In the genomic region with DNA sequence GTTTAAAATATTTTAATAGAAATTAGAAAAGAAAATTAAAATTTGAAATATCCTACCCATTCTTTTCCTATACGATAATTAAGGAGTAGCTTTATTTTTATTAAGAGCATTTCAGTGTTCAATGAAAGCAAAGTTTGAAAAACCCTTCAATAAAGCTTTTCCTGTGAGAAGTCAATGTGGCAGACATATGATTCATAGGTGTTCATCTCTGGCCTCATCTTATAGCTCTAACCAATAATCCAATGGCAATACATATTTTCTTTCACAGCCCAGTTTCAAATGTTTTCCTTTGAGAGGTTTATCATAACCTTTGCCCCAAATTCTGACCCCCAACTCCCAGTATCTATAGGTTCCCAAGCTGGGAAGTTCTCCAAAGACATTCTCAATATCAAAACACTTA, we compare ENCODE assay signal across 26 cellular contexts. TPM values are rescaled to one million over a fixed set of nuclear protein-coding genes. Genes with fewer than 3 reads are reported as not detected.
DNase-seq lines count a peak whose midpoint lies in the region; ATAC-seq and TF ChIP-seq lines count a peak whose summit lies in the region.
"Had no signal": no experiment of that assay in that cellular context is flagged by ENCODE, and none has a peak within 500 bp of the region (broad histone marks: within the 10 kb centered on the region; RNA-seq: fewer than 3 reads in every experiment).

No MANE protein-coding gene starts in this region.

- no peaks in the 10 kb centered on the region for H3K9me2 ChIP-seq in OCI-LY7 (ENCODE audit: insufficient read depth, low read length)

- H3K27me3 Mint-ChIP-seq in activated T-cell treated with anti-CD3 and anti-CD28 coated beads, Interleukin-2, amount 50 U/mL, for 4 hours (ENCODE audit: low read depth), result no peaks in the 10 kb centered on the region
- H3K27me3 Mint-ChIP-seq in activated T-helper 1 cell treated with anti-CD3 and anti-CD28 coated beads, Interleukin-12 subunit alpha, Interleukin-12 subunit beta, Interleukin-2, Interleukin-4 antibody, amounts not matched to agents 30 ng/mL and 10 ng/mL and 1 ng/mL, durations not matched to agents 14 hours and 24 hours and 36 hours (ENCODE audit: insufficient read depth), result no peaks in the 10 kb centered on the region
- H3K27me3 Mint-ChIP-seq in central memory CD8-positive, alpha-beta T cell, result no peaks in the 10 kb centered on the region
- H3K27me3 Mint-ChIP-seq: CD4-positive, alpha-beta memory T cell had no signal

- peaks cover under 1% of the 10 kb centered on the region for H3K4me1 ChIP-seq in OCI-LY7 (ENCODE audit: insufficient read depth, low read length, poor library complexity, severe bottlenecking)

- CTCF ChIA-PET in OCI-LY7 (lab: Charles Lee; ENCODE audit: unreplicated experiment), result no interaction called here

- H3K9me3 Mint-ChIP-seq in activated T-cell treated with anti-CD3 and anti-CD28 coated beads, Interleukin-2, amount 50 U/mL, for 4 hours, result peaks cover 7% of the 10 kb centered on the region
- no peaks in the 10 kb centered on the region for H3K9me3 Mint-ChIP-seq in activated T-helper 1 cell treated with anti-CD3 and anti-CD28 coated beads, Interleukin-12 subunit alpha, Interleukin-12 subunit beta, Interleukin-2, Interleukin-4 antibody, amounts not matched to agents 30 ng/mL and 10 ng/mL and 1 ng/mL, durations not matched to agents 14 hours and 24 hours and 36 hours
- no peaks in the 10 kb centered on the region for H3K9me3 Mint-ChIP-seq in central memory CD8-positive, alpha-beta T cell
- H3K9me3 Mint-ChIP-seq in stimulated activated effector memory CD8-positive, alpha-beta T cell treated with anti-CD3 and anti-CD28 coated beads, Interleukin-12 subunit alpha, Interleukin-12 subunit beta, amount 100 ng/mL, for 72 hours, result no peaks in the 10 kb centered on the region
- H3K9me3 Mint-ChIP-seq: H9 had no signal

- no peak overlapping the region for H3K4me3 Mint-ChIP-seq in activated T-cell treated with anti-CD3 and anti-CD28 coated beads, Interleukin-2, amount 50 U/mL, for 4 hours
- H3K4me3 Mint-ChIP-seq in activated T-helper 1 cell treated with anti-CD3 and anti-CD28 coated beads, Interleukin-12 subunit alpha, Interleukin-12 subunit beta, Interleukin-2, Interleukin-4 antibody, amounts not matched to agents 30 ng/mL and 10 ng/mL and 1 ng/mL, durations not matched to agents 14 hours and 24 hours and 36 hours, result no peak overlapping the region
- H3K4me3 Mint-ChIP-seq in central memory CD8-positive, alpha-beta T cell, result no peak overlapping the region
- no peak overlapping the region for H3K4me3 Mint-ChIP-seq in stimulated activated effector memory CD8-positive, alpha-beta T cell treated with anti-CD3 and anti-CD28 coated beads, Interleukin-12 subunit alpha, Interleukin-12 subunit beta, amount 100 ng/mL, for 72 hours
- H3K4me3 Mint-ChIP-seq: H9 had no signal

- H3K27ac Mint-ChIP-seq in activated T-helper 1 cell treated with anti-CD3 and anti-CD28 coated beads, Interleukin-12 subunit alpha, Interleukin-12 subunit beta, Interleukin-2, Interleukin-4 antibody, amounts not matched to agents 30 ng/mL and 10 ng/mL and 1 ng/mL, durations not matched to agents 14 hours and 24 hours and 36 hours, result peak overlapping the region; percentile 35
- H3K27ac Mint-ChIP-seq in central memory CD8-positive, alpha-beta T cell (ENCODE audit: low read depth), result no peak overlapping the region
- no peak overlapping the region for H3K27ac Mint-ChIP-seq in stimulated activated effector memory CD8-positive, alpha-beta T cell treated with anti-CD3 and anti-CD28 coated beads, Interleukin-12 subunit alpha, Interleukin-12 subunit beta, amount 100 ng/mL, for 72 hours
- H3K27ac Mint-ChIP-seq: CD4-positive, alpha-beta memory T cell; H9 had no signal

- peak; percentile 54 to 66 for ATAC-seq in activated T-cell treated with anti-CD3 and anti-CD28 coated beads, Interleukin-2, amount 50 U/mL, for 4 hours
- ATAC-seq in central memory CD8-positive, alpha-beta T cell (replicated peaks; ENCODE audit: extremely low read depth, poor library complexity, severe bottlenecking), result peak; percentile 59
- ATAC-seq in stimulated activated effector memory CD8-positive, alpha-beta T cell treated with anti-CD3 and anti-CD28 coated beads, Interleukin-12 subunit alpha, Interleukin-12 subunit beta, amount 100 ng/mL, for 72 hours, result peak; percentile 68
- no peak for ATAC-seq in left colon
- ATAC-seq: A549, Panc1 had no signal

- no peak overlapping the region for H3K4me2 ChIP-seq in OCI-LY7 (ENCODE audit: low read length)
- H3K4me2 ChIP-seq: A549 had no signal

- no peaks in the 10 kb centered on the region; the same call in 1 of the 2 replicates for H3K9me3 ChIP-seq in OCI-LY7 (ENCODE audit: low read length)
- H3K9me3 ChIP-seq: A549, Caco-2 had no signal

- intact Hi-C loops in activated T-helper 1 cell treated with anti-CD3 and anti-CD28 coated beads, Interleukin-12 subunit alpha, Interleukin-12 subunit beta, Interleukin-2, Interleukin-4 antibody, amounts not matched to agents 30 ng/mL and 10 ng/mL and 1 ng/mL, durations not matched to agents 14 hours and 24 hours and 36 hours (cut with micrococcal nuclease), result no loop called here
- intact Hi-C loops in OCI-LY7 (cut with micrococcal nuclease; ENCODE audit: unreplicated experiment), result no loop called here
- intact Hi-C loops in left colon (cut with DNase I, micrococcal nuclease), result no loop called here

- peaks cover 100% of the 10 kb centered on the region for H3K79me2 ChIP-seq in OCI-LY7 (ENCODE audit: insufficient read depth, low read depth, low read length)

- no peak overlapping the region for H3K4me3 ChIP-seq in OCI-LY7 (ENCODE audit: low read depth, low read length, poor library complexity, severe bottlenecking)
- H3K4me3 ChIP-seq: A549, GM23248, K562 had no signal

- H3K36me3 ChIP-seq in OCI-LY7 (ENCODE audit: insufficient read depth, low read length), result peaks cover 63% of the 10 kb centered on the region

- peaks cover 79% of the 10 kb centered on the region for H3K4me1 Mint-ChIP-seq in activated T-cell treated with anti-CD3 and anti-CD28 coated beads, Interleukin-2, amount 50 U/mL, for 4 hours (ENCODE audit: low read depth)
- H3K4me1 Mint-ChIP-seq in activated T-helper 1 cell treated with anti-CD3 and anti-CD28 coated beads, Interleukin-12 subunit alpha, Interleukin-12 subunit beta, Interleukin-2, Interleukin-4 antibody, amounts not matched to agents 30 ng/mL and 10 ng/mL and 1 ng/mL, durations not matched to agents 14 hours and 24 hours and 36 hours (ENCODE audit: low read depth), result peaks cover 55% of the 10 kb centered on the region
- peaks cover 71% of the 10 kb centered on the region for H3K4me1 Mint-ChIP-seq in central memory CD8-positive, alpha-beta T cell
- H3K4me1 Mint-ChIP-seq in stimulated activated effector memory CD8-positive, alpha-beta T cell treated with anti-CD3 and anti-CD28 coated beads, Interleukin-12 subunit alpha, Interleukin-12 subunit beta, amount 100 ng/mL, for 72 hours, result peaks cover 78% of the 10 kb centered on the region

- POLR2A ChIA-PET in OCI-LY7 (lab: Charles Lee), result no interaction called here

- no TSS peak for BruUV-seq in OCI-LY7 (replicated peaks; lab: Mats Ljungman, UMichigan)

- no peak for TF ChIP-seq CTCF in OCI-LY7 (conservative IDR thresholded peaks at IDR 0.05; ENCODE audit: low read length)

- peaks cover 23% of the 10 kb centered on the region for H3K36me3 Mint-ChIP-seq in activated T-cell treated with anti-CD3 and anti-CD28 coated beads, Interleukin-2, amount 50 U/mL, for 4 hours (ENCODE audit: insufficient read depth)
- peaks cover 15% of the 10 kb centered on the region for H3K36me3 Mint-ChIP-seq in activated T-helper 1 cell treated with anti-CD3 and anti-CD28 coated beads, Interleukin-12 subunit alpha, Interleukin-12 subunit beta, Interleukin-2, Interleukin-4 antibody, amounts not matched to agents 30 ng/mL and 10 ng/mL and 1 ng/mL, durations not matched to agents 14 hours and 24 hours and 36 hours (ENCODE audit: low read depth)
- peaks cover 2% of the 10 kb centered on the region for H3K36me3 Mint-ChIP-seq in central memory CD8-positive, alpha-beta T cell (ENCODE audit: insufficient read depth)
- H3K36me3 Mint-ChIP-seq in stimulated activated effector memory CD8-positive, alpha-beta T cell treated with anti-CD3 and anti-CD28 coated beads, Interleukin-12 subunit alpha, Interleukin-12 subunit beta, amount 100 ng/mL, for 72 hours, result no peaks in the 10 kb centered on the region

- H2AFZ ChIP-seq in OCI-LY7 (ENCODE audit: low read length), result no peak overlapping the region
- H2AFZ ChIP-seq: GM23248 had no signal

- H4K20me1 ChIP-seq in OCI-LY7 (ENCODE audit: insufficient read depth, low read length), result peaks cover 38% of the 10 kb centered on the region

- H3K27ac ChIP-seq in OCI-LY7 (ENCODE audit: low read depth, low read length, poor library complexity, severe bottlenecking), result no peak overlapping the region
- H3K27ac ChIP-seq: A549, GM23248, RWPE1 had no signal

- DNase-seq in activated T-cell treated with anti-CD3 and anti-CD28 coated beads, Interleukin-2, amount 50 U/mL, for 4 hours, result no peak
- no peak for DNase-seq in activated T-cell treated with anti-CD3 and anti-CD28 coated beads, Interleukin-2, amount 50 U/mL, for 48 hours
- DNase-seq in activated T-helper 1 cell treated with anti-CD3 and anti-CD28 coated beads, Interleukin-12 subunit alpha, Interleukin-12 subunit beta, Interleukin-2, Interleukin-4 antibody, amounts not matched to agents 30 ng/mL and 10 ng/mL and 1 ng/mL, durations not matched to agents 14 hours and 24 hours and 36 hours (ENCODE audit: low spot score), result no peak
- DNase-seq in central memory CD8-positive, alpha-beta T cell (ENCODE audit: low spot score in 2 of 2), result no peak
- no peak for DNase-seq in stimulated activated effector memory CD8-positive, alpha-beta T cell treated with anti-CD3 and anti-CD28 coated beads, Interleukin-12 subunit alpha, Interleukin-12 subunit beta, amount 100 ng/mL, for 72 hours (ENCODE audit: low spot score in 2 of 2)
- DNase-seq in OCI-LY7 (ENCODE audit: low spot score) (no peak), left colon (no peak)
- DNase-seq: C1 segment of cervical spinal cord; Caco-2; CD4-positive, alpha-beta memory T cell; GM23248; H9; Kasumi-1; NCI-H1092 treated with DMSO at 0.1 percent for 48 hours; NCI-H1436; NCI-H187; NCI-H2081 treated with DMSO at 0.1 percent for 48 hours; NCI-H2171; NCI-H226; NCI-H510A; NCI-H69; SHP77 had no signal

RNA-seq across cellular contexts. Expression of a gene that starts 8.3 kb away (rescaled TPM):
- 10 to 100 TPM; 56.4 to 61.2 (median 61.2) TPM for total RNA-seq in activated T-cell treated with anti-CD3 and anti-CD28 coated beads, Interleukin-2, amount 50 U/mL, for 4 hours
- 81.7 and 88.2 TPM in 2 replicates for total RNA-seq in activated T-helper 1 cell treated with anti-CD3 and anti-CD28 coated beads, Interleukin-12 subunit alpha, Interleukin-12 subunit beta, Interleukin-2, Interleukin-4 antibody, amounts not matched to agents 30 ng/mL and 10 ng/mL and 1 ng/mL, durations not matched to agents 14 hours and 24 hours and 36 hours
- 20.0 and 24.6 TPM in 2 replicates for total RNA-seq in OCI-LY7 (2014; rRNA removed; shearing (Covaris generic))
- total RNA-seq in OCI-LY7 (2022), result 73.1 and 77.5 TPM in 2 replicates
- total RNA-seq in left colon, result 10 to 100 TPM; 57.4 to 59.0 TPM

RNA-seq across cellular contexts. Expression of a gene that starts 57.6 kb away (rescaled TPM):
- total RNA-seq in activated T-cell treated with anti-CD3 and anti-CD28 coated beads, Interleukin-2, amount 50 U/mL, for 4 hours, result 10 to 100 TPM; 18.2 to 30.9 (median 20.3) TPM
- total RNA-seq in activated T-helper 1 cell treated with anti-CD3 and anti-CD28 coated beads, Interleukin-12 subunit alpha, Interleukin-12 subunit beta, Interleukin-2, Interleukin-4 antibody, amounts not matched to agents 30 ng/mL and 10 ng/mL and 1 ng/mL, durations not matched to agents 14 hours and 24 hours and 36 hours, result 45.0 and 47.3 TPM in 2 replicates
- total RNA-seq in OCI-LY7 (2014; rRNA removed; shearing (Covaris generic)), result 1.4 TPM in 2 replicates
- total RNA-seq in OCI-LY7 (2022) (0.57 and 0.65 TPM in 2 replicates), left colon (10 to 100 TPM; 22.4 to 48.2 TPM)

RNA-seq across cellular contexts. Expression of a gene that starts 57.7 kb away (rescaled TPM):
- 10 to 100 TPM; 21.6 to 36.5 (median 25.2) TPM for total RNA-seq in activated T-cell treated with anti-CD3 and anti-CD28 coated beads, Interleukin-2, amount 50 U/mL, for 4 hours
- total RNA-seq in activated T-helper 1 cell treated with anti-CD3 and anti-CD28 coated beads, Interleukin-12 subunit alpha, Interleukin-12 subunit beta, Interleukin-2, Interleukin-4 antibody, amounts not matched to agents 30 ng/mL and 10 ng/mL and 1 ng/mL, durations not matched to agents 14 hours and 24 hours and 36 hours, result 40.8 and 44.5 TPM in 2 replicates
- 1.5 and 2.2 TPM in 2 replicates for total RNA-seq in OCI-LY7 (2014; rRNA removed; shearing (Covaris generic))
- total RNA-seq in OCI-LY7 (2022), result 0.94 and 1.3 TPM in 2 replicates
- 10 to 100 TPM; 43.9 to 60.5 TPM for total RNA-seq in left colon

Comparison
In these comparisons a context has a peak if more than half of its experiments do, and no peak if none do; other contexts are left out.
1. RNA of a gene that starts 57.6 kb away (total RNA-seq): 22.4 to 48.2 TPM in left colon, 45.0 to 47.3 TPM in activated T-helper 1 cell treated with anti-CD3 and anti-CD28 coated beads, Interleukin-12 subunit alpha, Interleukin-12 subunit beta, Interleukin-2, Interleukin-4 antibody, amounts not matched to agents 30 ng/mL and 10 ng/mL and 1 ng/mL, durations not matched to agents 14 hours and 24 hours and 36 hours and 18.2 to 30.9 TPM in activated T-cell treated with anti-CD3 and anti-CD28 coated beads, Interleukin-2, amount 50 U/mL, for 4 hours; 0.57 to 1.4 TPM in OCI-LY7; every median in the first group is over 4 times any median in the second.
2. RNA of a gene that starts 57.7 kb away (total RNA-seq): 43.9 to 60.5 TPM in left colon, 40.8 to 44.5 TPM in activated T-helper 1 cell treated with anti-CD3 and anti-CD28 coated beads, Interleukin-12 subunit alpha, Interleukin-12 subunit beta, Interleukin-2, Interleukin-4 antibody, amounts not matched to agents 30 ng/mL and 10 ng/mL and 1 ng/mL, durations not matched to agents 14 hours and 24 hours and 36 hours and 21.6 to 36.5 TPM in activated T-cell treated with anti-CD3 and anti-CD28 coated beads, Interleukin-2, amount 50 U/mL, for 4 hours; 0.94 to 2.2 TPM in OCI-LY7; every median in the first group is over 4 times any median in the second.